ENCODE assay signal across 8 cellular contexts in the genomic region with DNA sequence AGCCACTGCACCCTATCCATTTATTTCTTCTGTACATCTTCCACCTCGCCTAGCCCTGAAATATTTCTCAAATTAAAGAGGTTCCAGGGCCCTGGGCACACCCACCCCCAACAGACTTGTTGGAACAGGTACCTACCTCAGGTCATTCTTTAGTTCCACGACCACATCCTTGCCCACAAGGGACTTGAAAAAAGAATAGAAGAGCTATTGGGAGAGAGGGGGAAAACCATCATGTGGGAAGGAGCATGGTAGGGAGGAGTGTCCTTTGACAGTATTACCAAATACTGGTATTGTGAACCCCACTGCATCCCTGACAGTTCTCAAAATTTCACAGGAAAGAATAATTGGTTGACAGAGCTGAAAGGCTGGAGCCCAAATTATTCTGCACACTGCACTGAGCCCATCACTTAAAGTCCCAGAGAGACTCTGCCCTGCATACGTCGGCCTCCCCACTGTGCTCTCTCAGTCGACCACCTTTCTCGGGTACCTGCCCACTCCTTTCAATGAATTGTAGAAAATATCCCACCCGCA.
DNase-seq lines count a peak whose midpoint lies in the region; ATAC-seq and TF ChIP-seq lines count a peak whose summit lies in the region.

No MANE protein-coding gene starts in this region.

- H3K27me3 ChIP-seq in iPS-20b (ENCODE audit: insufficient read depth, low read length) = no peaks in the 10 kb centered on the region
- no peaks in the 10 kb centered on the region for H3K27me3 ChIP-seq in stomach smooth muscle (ENCODE audit: control insufficient read depth in 1 of 2, insufficient read depth in 2 of 2, low read length in 2 of 2)

- H3K9ac ChIP-seq in iPS-20b (ENCODE audit: low read depth, low read length) (peak overlapping the region; percentile 98), stomach smooth muscle (ENCODE audit: low read length in 2 of 2) (peak overlapping the region; percentile 73 to 86)

- H3K4me1 ChIP-seq in iPS-20b (ENCODE audit: insufficient read depth, low read length) (peaks cover 5% of the 10 kb centered on the region), stomach smooth muscle (ENCODE audit: control insufficient read depth, insufficient read depth, low read length) (peaks cover 12% of the 10 kb centered on the region)

- H3K36me3 ChIP-seq in iPS-20b (ENCODE audit: insufficient read depth, low read depth, low read length) (peaks cover 21% of the 10 kb centered on the region; the same call in 1 of the 2 replicates), stomach smooth muscle (ENCODE audit: control insufficient read depth in 2 of 2, insufficient read depth in 2 of 2, low read length in 2 of 2) (peaks cover 0 to 2% of the 10 kb centered on the region in 2 donors)

- no peaks in the 10 kb centered on the region for H3K9me3 ChIP-seq in iPS-20b (ENCODE audit: insufficient read depth, low read depth, low read length)
- no peaks in the 10 kb centered on the region for H3K9me3 ChIP-seq in stomach smooth muscle (ENCODE audit: control insufficient read depth in 2 of 2, low read length in 2 of 2)

- H3K27me3 Mint-ChIP-seq in activated naive CD8-positive, alpha-beta T cell = no peaks in the 10 kb centered on the region

- H3K36me3 Mint-ChIP-seq in activated naive CD8-positive, alpha-beta T cell = peaks cover 6% of the 10 kb centered on the region

- H3K27ac ChIP-seq in iPS-20b (ENCODE audit: low read length) (peak overlapping the region; percentile 85), stomach smooth muscle (ENCODE audit: low read length) (peak overlapping the region; percentile 96)

- peak overlapping the region; percentile 96 for H3K4me3 Mint-ChIP-seq in activated naive CD8-positive, alpha-beta T cell

- peaks cover 17% of the 10 kb centered on the region for H3K4me1 Mint-ChIP-seq in activated naive CD8-positive, alpha-beta T cell (ENCODE audit: low read depth)

- ATAC-seq in HG02884 (IDR thresholded peaks at IDR 0.05; ENCODE audit: unreplicated experiment) (peak; percentile 5), HG03342 (IDR thresholded peaks at IDR 0.05; ENCODE audit: unreplicated experiment) (no peak)

- H3K4me3 ChIP-seq in AG10803 (ENCODE audit: low read length) (peak overlapping the region; percentile 77), iPS-20b (ENCODE audit: low read length) (peak overlapping the region; percentile 96), stomach smooth muscle (ENCODE audit: low read length in 2 of 2) (peak overlapping the region; percentile 60 to 84)

- no peak for TF ChIP-seq CTCF in AG10803 (conservative IDR thresholded peaks at IDR 0.05; ENCODE audit: low read length)

- H3K27ac Mint-ChIP-seq in activated naive CD8-positive, alpha-beta T cell = peak overlapping the region; percentile 97

- no peaks in the 10 kb centered on the region for H3K9me3 Mint-ChIP-seq in activated naive CD8-positive, alpha-beta T cell (ENCODE audit: low read depth)

- no peak for DNase-seq in AG10803 (ENCODE audit: low read depth)
- DNase-seq in HuH-7.5 (ENCODE audit: low spot score) = no peak
- no peak for DNase-seq in GM19240 (ENCODE audit: insufficient read length, low spot score)
